In genomic region chr1:150429805-150430204, GRCh38 we compare ENCODE assay signal across 8 cellular contexts. TPM values are rescaled to one million over a fixed set of nuclear protein-coding genes. Genes with fewer than 3 reads are reported as not detected.
A peak's percentile ranks its signal among the peaks of the same experiment; 100 is the strongest.
DNase-seq lines count a peak whose midpoint lies in the region; ATAC-seq lines count a peak whose summit lies in the region.
"Had no signal": no experiment of that assay in that cellular context is flagged by ENCODE, and none has a peak within 500 bp of the region (broad histone marks: within the 10 kb centered on the region; RNA-seq: fewer than 3 reads in every experiment).

No MANE protein-coding gene starts in this region.

- in situ Hi-C loops in G401 (cut with HindIII; ENCODE audit: low sequenced_read_pairs): no loop called here

- H3K27me3 Mint-ChIP-seq in activated T-helper 17 cell treated with anti-CD3 and anti-CD28 coated beads, Interleukin-2, amount 50 U/mL, for 72 hours: no peaks in the 10 kb centered on the region

- peaks cover 25% of the 10 kb centered on the region for H3K36me3 Mint-ChIP-seq in activated T-helper 17 cell treated with anti-CD3 and anti-CD28 coated beads, Interleukin-2, amount 50 U/mL, for 72 hours (ENCODE audit: low read depth)

- ATAC-seq in activated T-helper 17 cell treated with anti-CD3 and anti-CD28 coated beads, Interleukin-2, amount 50 U/mL, for 72 hours (replicated peaks): peak; percentile 31

- peaks cover 12% of the 10 kb centered on the region for H3K4me1 Mint-ChIP-seq in activated T-helper 17 cell treated with anti-CD3 and anti-CD28 coated beads, Interleukin-2, amount 50 U/mL, for 72 hours

- peak; percentile 40 for DNase-seq in DMS53 (lab: John Stamatoyannopoulos, UW)
- DNase-seq in HuH-7.5 (ENCODE audit: low spot score): peak; percentile 27
- DNase-seq in lung microvascular endothelial cell (ENCODE audit: low read depth in 2 of 2): peak; percentile 28 to 47
- no peak for DNase-seq in activated gamma-delta T cell (lab: John Stamatoyannopoulos, UW)
- no peak for DNase-seq in G401 (ENCODE audit: low spot score)
- no peak for DNase-seq in HCEC 1CT
- DNase-seq: NCI-H526 treated with DMSO at 0.1 percent for 48 hours had no signal

- H3K4me3 Mint-ChIP-seq in activated T-helper 17 cell treated with anti-CD3 and anti-CD28 coated beads, Interleukin-2, amount 50 U/mL, for 72 hours: no peak overlapping the region

- peak overlapping the region; percentile 59 for H3K27ac Mint-ChIP-seq in activated T-helper 17 cell treated with anti-CD3 and anti-CD28 coated beads, Interleukin-2, amount 50 U/mL, for 72 hours

- H3K9me3 Mint-ChIP-seq in activated T-helper 17 cell treated with anti-CD3 and anti-CD28 coated beads, Interleukin-2, amount 50 U/mL, for 72 hours: no peaks in the 10 kb centered on the region

RNA-seq across cellular contexts. Expression of gene TARS2, which starts 57.4 kb away (rescaled TPM):
- 10 to 100 TPM; 28.8 to 35.3 TPM for total RNA-seq in activated T-helper 17 cell treated with anti-CD3 and anti-CD28 coated beads, Interleukin-2, amount 50 U/mL, for 72 hours
- total RNA-seq in lung microvascular endothelial cell: 8.7 TPM in 2 replicates
- 34.6 and 36.7 TPM in 2 replicates for total RNA-seq in G401 (2014; rRNA removed; shearing (Covaris generic))

Comparison
In these comparisons a context has a peak if more than half of its experiments do, and no peak if none do; other contexts are left out.
1. DNase-seq: peak in DMS53 (single experiment), HuH-7.5 (single experiment) and lung microvascular endothelial cell (2 of 2); none in activated gamma-delta T cell (single experiment), G401 (single experiment) and HCEC 1CT (single experiment).